In genomic region chr6:132959927-132960326, GRCh38 we compare ENCODE assay signal across 1 cellular context.
TF ChIP-seq lines count a peak whose summit lies in the region.

No MANE protein-coding gene starts in this region.

TF ChIP-seq in SK-N-SH treated with all-trans-retinoic acid at 6 μM for 48 hours, 23 proteins besides CTCF, POLR2A, EP300 and RAD21 (continued from another document):
- TF ChIP-seq ZNF8 (CRISPR knock-in tag; IDR thresholded peaks at IDR 0.05) (no peak), ZFP3 (CRISPR knock-in tag; IDR thresholded peaks at IDR 0.05) (no peak), TOX (CRISPR knock-in tag; IDR thresholded peaks at IDR 0.05; ENCODE audit: borderline replicate concordance) (no peak), RARB (CRISPR knock-in tag; IDR thresholded peaks at IDR 0.05) (no peak)
- TF ChIP-seq, protein P1, sequence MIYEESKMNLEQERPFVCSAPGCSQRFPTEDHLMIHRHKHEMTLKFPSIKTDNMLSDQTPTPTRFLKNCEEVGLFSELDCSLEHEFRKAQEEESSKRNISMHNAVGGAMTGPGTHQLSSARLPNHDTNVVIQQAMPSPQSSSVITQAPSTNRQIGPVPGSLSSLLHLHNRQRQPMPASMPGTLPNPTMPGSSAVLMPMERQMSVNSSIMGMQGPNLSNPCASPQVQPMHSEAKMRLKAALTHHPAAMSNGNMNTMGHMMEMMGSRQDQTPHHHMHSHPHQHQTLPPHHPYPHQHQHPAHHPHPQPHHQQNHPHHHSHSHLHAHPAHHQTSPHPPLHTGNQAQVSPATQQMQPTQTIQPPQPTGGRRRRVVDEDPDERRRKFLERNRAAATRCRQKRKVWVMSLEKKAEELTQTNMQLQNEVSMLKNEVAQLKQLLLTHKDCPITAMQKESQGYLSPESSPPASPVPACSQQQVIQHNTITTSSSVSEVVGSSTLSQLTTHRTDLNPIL (CRISPR knock-in tag; IDR thresholded peaks at IDR 0.05; ENCODE audit: low read depth) = no peak
TF ChIP-seq in SK-N-SH treated with all-trans-retinoic acid at 6 μM for 48 hours: peak in this region for 0.
